In genomic region chr5:126851441-126852103, GRCh38 we compare ENCODE assay signal across 10 cellular contexts.
A peak's percentile ranks its signal among the peaks of the same experiment; 100 is the strongest.
DNase-seq lines count a peak whose midpoint lies in the region; ATAC-seq, FAIRE-seq and TF ChIP-seq lines count a peak whose summit lies in the region.
"Had no signal": no experiment of that assay in that cellular context is flagged by ENCODE, and none has a peak within 500 bp of the region (broad histone marks: within the 10 kb centered on the region; RNA-seq: fewer than 3 reads in every experiment).

No MANE protein-coding gene starts in this region.

- H3K4me1 Mint-ChIP-seq in CD8-positive, alpha-beta memory T cell, result peaks cover 50 to 56% (median 50%) of the 10 kb centered on the region in 3 donors
- H3K4me1 Mint-ChIP-seq in activated CD4-positive, alpha-beta memory T cell treated with anti-CD3 and anti-CD28 coated beads, Interleukin-2, amount 10 ng/mL, durations not matched to agents 7 days and 5 days, result peaks cover 52% of the 10 kb centered on the region
- peaks cover 24% of the 10 kb centered on the region for H3K4me1 Mint-ChIP-seq in stimulated activated effector memory CD8-positive, alpha-beta T cell treated with anti-CD3 and anti-CD28 coated beads, Interleukin-12 subunit alpha, Interleukin-12 subunit beta, amount 100 ng/mL, for 72 hours

- CTCF ChIA-PET in CD8-positive, alpha-beta memory T cell (lab: Charles Lee), result interaction anchor here (1.4 kb wide), 1 partner anchor 12 kb away, joined by 3 read pairs; no protein-coding TSS in a partner anchor
- CTCF ChIA-PET in activated CD4-positive, alpha-beta memory T cell treated with anti-CD3 and anti-CD28 coated beads, Interleukin-2, amount 10 ng/mL, durations not matched to agents 7 days and 5 days (lab: Charles Lee), result interaction anchor here (0.6 to 1.5 kb wide), 2 partner anchors 73 to 128 kb away, joined by 3 read pairs; no protein-coding TSS in a partner anchor

- DNase-seq in CD8-positive, alpha-beta memory T cell, result no peak
- DNase-seq in activated CD4-positive, alpha-beta memory T cell treated with anti-CD3 and anti-CD28 coated beads, Interleukin-2, amount 10 ng/mL, durations not matched to agents 7 days and 5 days, result no peak
- DNase-seq in psoas muscle, result peak; percentile 38 to 78
- no peak for DNase-seq in stimulated activated effector memory CD8-positive, alpha-beta T cell treated with anti-CD3 and anti-CD28 coated beads, Interleukin-12 subunit alpha, Interleukin-12 subunit beta, amount 100 ng/mL, for 72 hours (ENCODE audit: low spot score in 2 of 2)
- no peak for DNase-seq in HTR-8/SVneo (ENCODE audit: insufficient read length, low spot score)
- no peak for DNase-seq in NCI-H1436 (lab: John Stamatoyannopoulos, UW)
- DNase-seq in activated gamma-delta T cell treated with Interleukin-2 at 50 U/mL for 16 hours, result no peak
- DNase-seq: glutamatergic neuron, RPMI8226 had no signal

- POLR2A ChIA-PET in CD8-positive, alpha-beta memory T cell (lab: Charles Lee), result no interaction called here
- POLR2A ChIA-PET in activated CD4-positive, alpha-beta memory T cell treated with anti-CD3 and anti-CD28 coated beads, Interleukin-2, amount 10 ng/mL, durations not matched to agents 7 days and 5 days (lab: Charles Lee), result interaction anchor here (3.5 kb wide), 1 partner anchor 74 kb away, joined by 24 read pairs; the partner anchor contains the start of gene LMNB1

- H3K4me1 ChIP-seq in CD8-positive, alpha-beta memory T cell (ENCODE audit: insufficient read depth, low read length), result peaks cover 36% of the 10 kb centered on the region
- peaks cover 0 to 33% (median 9%) of the 10 kb centered on the region in 3 donors for H3K4me1 ChIP-seq in gastroesophageal sphincter
- peaks cover 6% of the 10 kb centered on the region for H3K4me1 ChIP-seq in psoas muscle

- peaks cover 1 to 9% (median 3%) of the 10 kb centered on the region in 3 donors for H3K36me3 Mint-ChIP-seq in CD8-positive, alpha-beta memory T cell
- peaks cover 31% of the 10 kb centered on the region for H3K36me3 Mint-ChIP-seq in activated CD4-positive, alpha-beta memory T cell treated with anti-CD3 and anti-CD28 coated beads, Interleukin-2, amount 10 ng/mL, durations not matched to agents 7 days and 5 days (ENCODE audit: low read depth)
- no peaks in the 10 kb centered on the region for H3K36me3 Mint-ChIP-seq in stimulated activated effector memory CD8-positive, alpha-beta T cell treated with anti-CD3 and anti-CD28 coated beads, Interleukin-12 subunit alpha, Interleukin-12 subunit beta, amount 100 ng/mL, for 72 hours

- H3K4me3 ChIP-seq in CD8-positive, alpha-beta memory T cell (ENCODE audit: low read length), result no peak overlapping the region
- no peak overlapping the region for H3K4me3 ChIP-seq in gastroesophageal sphincter
- peak overlapping the region; percentile 33 for H3K4me3 ChIP-seq in psoas muscle

- H3K27me3 ChIP-seq in CD8-positive, alpha-beta memory T cell (ENCODE audit: insufficient read depth, low read length, poor library complexity, severe bottlenecking), result no peaks in the 10 kb centered on the region
- peaks cover 12% of the 10 kb centered on the region for H3K27me3 ChIP-seq in gastroesophageal sphincter
- no peaks in the 10 kb centered on the region for H3K27me3 ChIP-seq in psoas muscle (ENCODE audit: insufficient read depth in 3 of 3, low read length in 2 of 3)

- H3K27ac ChIP-seq in CD8-positive, alpha-beta memory T cell (ENCODE audit: low read depth, low read length), result no peak overlapping the region
- H3K27ac ChIP-seq in gastroesophageal sphincter (peak overlapping the region in 3 of 4 donors; percentile 32 to 67 (median 47)), psoas muscle (peak overlapping the region; percentile 37)

- ATAC-seq in gastroesophageal sphincter (peak; percentile 48), psoas muscle (peak; percentile 32 to 69 (median 54))
- ATAC-seq in stimulated activated effector memory CD8-positive, alpha-beta T cell treated with anti-CD3 and anti-CD28 coated beads, Interleukin-12 subunit alpha, Interleukin-12 subunit beta, amount 100 ng/mL, for 72 hours, result no peak

- no peaks in the 10 kb centered on the region for H3K9me3 ChIP-seq in CD8-positive, alpha-beta memory T cell (ENCODE audit: low read length)
- no peaks in the 10 kb centered on the region for H3K9me3 ChIP-seq in gastroesophageal sphincter
- H3K9me3 ChIP-seq in psoas muscle, result no peaks in the 10 kb centered on the region

- H3K9me3 Mint-ChIP-seq in CD8-positive, alpha-beta memory T cell, result peaks cover 0 to 3% (median 0%) of the 10 kb centered on the region in 5 donors
- H3K9me3 Mint-ChIP-seq in activated CD4-positive, alpha-beta memory T cell treated with anti-CD3 and anti-CD28 coated beads, Interleukin-2, amount 10 ng/mL, durations not matched to agents 7 days and 5 days, result peaks cover 3% of the 10 kb centered on the region
- H3K9me3 Mint-ChIP-seq in stimulated activated effector memory CD8-positive, alpha-beta T cell treated with anti-CD3 and anti-CD28 coated beads, Interleukin-12 subunit alpha, Interleukin-12 subunit beta, amount 100 ng/mL, for 72 hours, result no peaks in the 10 kb centered on the region

- no peak for FAIRE-seq in HTR-8/SVneo (lab: Jason Lieb, UNC)

- 30 to 68% methylated on average over 8 to 10 of the region's 15 CpGs for WGBS in gastroesophageal sphincter (ENCODE audit: low coverage in 1 of 2), 2 donors
- WGBS in psoas muscle, 3 donors, result 12 to 17% (median 15%) methylated on average over 15 of the region's 15 CpGs

- TF ChIP-seq POLR2A in gastroesophageal sphincter (IDR thresholded peaks at IDR 0.05), result no peak

- intact Hi-C loops in psoas muscle (cut with DNase I), result loop anchor here in 1 of 2 donors (5.0 kb wide), 1 partner anchor 181 kb away; the partner anchor contains the start of gene MARCHF3

- TF ChIP-seq CTCF in gastroesophageal sphincter (IDR thresholded peaks at IDR 0.05) (no peak), psoas muscle (IDR thresholded peaks at IDR 0.05) (no peak)

- H3K4me3 Mint-ChIP-seq in CD8-positive, alpha-beta memory T cell, result peak overlapping the region in 4 of 7 donors; percentile 75 to 92 (median 86)
- H3K4me3 Mint-ChIP-seq in activated CD4-positive, alpha-beta memory T cell treated with anti-CD3 and anti-CD28 coated beads, Interleukin-2, amount 10 ng/mL, durations not matched to agents 7 days and 5 days, result no peak overlapping the region
- no peak overlapping the region for H3K4me3 Mint-ChIP-seq in stimulated activated effector memory CD8-positive, alpha-beta T cell treated with anti-CD3 and anti-CD28 coated beads, Interleukin-12 subunit alpha, Interleukin-12 subunit beta, amount 100 ng/mL, for 72 hours

- peak overlapping the region in 6 of 8 donors; percentile 74 to 95 (median 92) for H3K27ac Mint-ChIP-seq in CD8-positive, alpha-beta memory T cell
- H3K27ac Mint-ChIP-seq in activated CD4-positive, alpha-beta memory T cell treated with anti-CD3 and anti-CD28 coated beads, Interleukin-2, amount 10 ng/mL, durations not matched to agents 7 days and 5 days, result peak overlapping the region; percentile 91
- no peak overlapping the region for H3K27ac Mint-ChIP-seq in stimulated activated effector memory CD8-positive, alpha-beta T cell treated with anti-CD3 and anti-CD28 coated beads, Interleukin-12 subunit alpha, Interleukin-12 subunit beta, amount 100 ng/mL, for 72 hours

- no peak for TF ChIP-seq EP300 in gastroesophageal sphincter (IDR thresholded peaks at IDR 0.05)

- H3K27me3 Mint-ChIP-seq in CD8-positive, alpha-beta memory T cell, result no peaks in the 10 kb centered on the region
- H3K27me3 Mint-ChIP-seq in activated CD4-positive, alpha-beta memory T cell treated with anti-CD3 and anti-CD28 coated beads, Interleukin-2, amount 10 ng/mL, durations not matched to agents 7 days and 5 days, result no peaks in the 10 kb centered on the region

- no peaks in the 10 kb centered on the region for H3K36me3 ChIP-seq in CD8-positive, alpha-beta memory T cell (ENCODE audit: insufficient read depth, low read length)
- H3K36me3 ChIP-seq in gastroesophageal sphincter (no peaks in the 10 kb centered on the region), psoas muscle (ENCODE audit: insufficient read depth in 1 of 2, low read depth in 1 of 2) (no peaks in the 10 kb centered on the region)

Comparison
In these comparisons a context has a peak if more than half of its experiments do, and no peak if none do; other contexts are left out.
1. DNase-seq: peak in psoas muscle (2 of 2); none in CD8-positive, alpha-beta memory T cell (0 of 5), activated CD4-positive, alpha-beta memory T cell treated with anti-CD3 and anti-CD28 coated beads, Interleukin-2, amount 10 ng/mL, durations not matched to agents 7 days and 5 days (single experiment), stimulated activated effector memory CD8-positive, alpha-beta T cell treated with anti-CD3 and anti-CD28 coated beads, Interleukin-12 subunit alpha, Interleukin-12 subunit beta, amount 100 ng/mL, for 72 hours (0 of 2), HTR-8/SVneo (single experiment), NCI-H1436 (single experiment) and activated gamma-delta T cell treated with Interleukin-2 at 50 U/mL for 16 hours (single experiment).
2. H3K4me3 Mint-ChIP-seq: peak in CD8-positive, alpha-beta memory T cell (4 of 7); none in activated CD4-positive, alpha-beta memory T cell treated with anti-CD3 and anti-CD28 coated beads, Interleukin-2, amount 10 ng/mL, durations not matched to agents 7 days and 5 days (single experiment) and stimulated activated effector memory CD8-positive, alpha-beta T cell treated with anti-CD3 and anti-CD28 coated beads, Interleukin-12 subunit alpha, Interleukin-12 subunit beta, amount 100 ng/mL, for 72 hours (single experiment).